In genomic region chr4:42008011-42008786, GRCh38 we compare ENCODE assay signal across 1 cellular context.
TF ChIP-seq lines count a peak whose summit lies in the region.

No MANE protein-coding gene starts in this region.

TF ChIP-seq in WTC11, 78 proteins besides CTCF, POLR2A, EP300 and RAD21 (continued from another document):
- TF ChIP-seq, protein P1, sequence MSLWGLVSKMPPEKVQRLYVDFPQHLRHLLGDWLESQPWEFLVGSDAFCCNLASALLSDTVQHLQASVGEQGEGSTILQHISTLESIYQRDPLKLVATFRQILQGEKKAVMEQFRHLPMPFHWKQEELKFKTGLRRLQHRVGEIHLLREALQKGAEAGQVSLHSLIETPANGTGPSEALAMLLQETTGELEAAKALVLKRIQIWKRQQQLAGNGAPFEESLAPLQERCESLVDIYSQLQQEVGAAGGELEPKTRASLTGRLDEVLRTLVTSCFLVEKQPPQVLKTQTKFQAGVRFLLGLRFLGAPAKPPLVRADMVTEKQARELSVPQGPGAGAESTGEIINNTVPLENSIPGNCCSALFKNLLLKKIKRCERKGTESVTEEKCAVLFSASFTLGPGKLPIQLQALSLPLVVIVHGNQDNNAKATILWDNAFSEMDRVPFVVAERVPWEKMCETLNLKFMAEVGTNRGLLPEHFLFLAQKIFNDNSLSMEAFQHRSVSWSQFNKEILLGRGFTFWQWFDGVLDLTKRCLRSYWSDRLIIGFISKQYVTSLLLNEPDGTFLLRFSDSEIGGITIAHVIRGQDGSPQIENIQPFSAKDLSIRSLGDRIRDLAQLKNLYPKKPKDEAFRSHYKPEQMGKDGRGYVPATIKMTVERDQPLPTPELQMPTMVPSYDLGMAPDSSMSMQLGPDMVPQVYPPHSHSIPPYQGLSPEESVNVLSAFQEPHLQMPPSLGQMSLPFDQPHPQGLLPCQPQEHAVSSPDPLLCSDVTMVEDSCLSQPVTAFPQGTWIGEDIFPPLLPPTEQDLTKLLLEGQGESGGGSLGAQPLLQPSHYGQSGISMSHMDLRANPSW (CRISPR knock-in tag; conservative IDR thresholded peaks at IDR 0.05; ENCODE audit: low read depth): no peak
- TF ChIP-seq ZNF317 (CRISPR knock-in tag; IDR thresholded peaks at IDR 0.05; ENCODE audit: borderline replicate concordance, low read depth): no peak
- TF ChIP-seq ZNF121 (CRISPR knock-in tag; IDR thresholded peaks at IDR 0.05): no peak
- TF ChIP-seq ELF4 (CRISPR knock-in tag; IDR thresholded peaks at IDR 0.05; ENCODE audit: low read depth): no peak
- no peak for TF ChIP-seq NFYB (CRISPR knock-in tag; conservative IDR thresholded peaks at IDR 0.05; ENCODE audit: low read depth)
- TF ChIP-seq, protein P2, sequence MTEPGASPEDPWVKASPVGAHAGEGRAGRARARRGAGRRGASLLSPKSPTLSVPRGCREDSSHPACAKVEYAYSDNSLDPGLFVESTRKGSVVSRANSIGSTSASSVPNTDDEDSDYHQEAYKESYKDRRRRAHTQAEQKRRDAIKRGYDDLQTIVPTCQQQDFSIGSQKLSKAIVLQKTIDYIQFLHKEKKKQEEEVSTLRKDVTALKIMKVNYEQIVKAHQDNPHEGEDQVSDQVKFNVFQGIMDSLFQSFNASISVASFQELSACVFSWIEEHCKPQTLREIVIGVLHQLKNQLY (CRISPR knock-in tag; IDR thresholded peaks at IDR 0.05): no peak
- no peak for TF ChIP-seq ATF6 (CRISPR knock-in tag; IDR thresholded peaks at IDR 0.05)
- TF ChIP-seq, protein P3, sequence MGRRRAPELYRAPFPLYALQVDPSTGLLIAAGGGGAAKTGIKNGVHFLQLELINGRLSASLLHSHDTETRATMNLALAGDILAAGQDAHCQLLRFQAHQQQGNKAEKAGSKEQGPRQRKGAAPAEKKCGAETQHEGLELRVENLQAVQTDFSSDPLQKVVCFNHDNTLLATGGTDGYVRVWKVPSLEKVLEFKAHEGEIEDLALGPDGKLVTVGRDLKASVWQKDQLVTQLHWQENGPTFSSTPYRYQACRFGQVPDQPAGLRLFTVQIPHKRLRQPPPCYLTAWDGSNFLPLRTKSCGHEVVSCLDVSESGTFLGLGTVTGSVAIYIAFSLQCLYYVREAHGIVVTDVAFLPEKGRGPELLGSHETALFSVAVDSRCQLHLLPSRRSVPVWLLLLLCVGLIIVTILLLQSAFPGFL (CRISPR knock-in tag; IDR thresholded peaks at IDR 0.05; ENCODE audit: borderline replicate concordance): no peak
- TF ChIP-seq IRF2 (CRISPR knock-in tag; IDR thresholded peaks at IDR 0.05; ENCODE audit: borderline replicate concordance, low read depth): no peak
- TF ChIP-seq PRDM15 (CRISPR knock-in tag; IDR thresholded peaks at IDR 0.05): no peak
